In genomic region chr13:23710366-23710765, GRCh38 we compare ENCODE assay signal across 20 cellular contexts.
"Had no signal": no experiment of that assay in that cellular context is flagged by ENCODE, and none has a peak within 500 bp of the region (broad histone marks: within the 10 kb centered on the region; RNA-seq: fewer than 3 reads in every experiment).

No MANE protein-coding gene starts in this region.

- FAIRE-seq: RCC 7860 had no signal

- H3K4me3 ChIP-seq: MG63, SJSA1, SK-N-MC had no signal

- H3K4me1 ChIP-seq: SJSA1 had no signal

- H3K27ac ChIP-seq: SJSA1, SK-N-MC had no signal

- H3K36me3 ChIP-seq: MG63, SJSA1 had no signal

- H3K9me3 ChIP-seq: MG63, SJSA1 had no signal

- DNase-seq: Karpas-422, KG1, MG63, NCI-H1092, NCI-H1105 treated with DMSO at 0.1 percent for 48 hours, NCI-H1417 treated with DMSO at 0.1 percent for 48 hours, NCI-H1694 treated with DMSO at 0.1 percent for 48 hours, NCI-H2081, NCI-H2107, NCI-H226, NCI-H446, NCI-H510A, NCI-H524 treated with DMSO at 0.1 percent for 48 hours, NCI-H774, Right ventricle myocardium superior, RPMI8226, SIG-M5 had no signal

- H3K27me3 ChIP-seq: MG63, SJSA1 had no signal
